1 cellular context compared by ENCODE assay signal in genomic region chr20:13259921-13260320, GRCh38.
A peak's percentile ranks its signal among the peaks of the same experiment; 100 is the strongest.
TF ChIP-seq lines count a peak whose summit lies in the region.

No MANE protein-coding gene starts in this region.

TF ChIP-seq in HepG2, 621 proteins besides CTCF, POLR2A, EP300 and RAD21 (continued from another document):
- TF ChIP-seq ATF4 (CRISPR knock-in tag; IDR thresholded peaks at IDR 0.05) (peak in 1 of 2 experiments; percentile 30; a peak in 1 of 4 replicates), POLR2AphosphoS2 (IDR thresholded peaks at IDR 0.05; ENCODE audit: low read depth, low read length) (no peak), ZNF3 (CRISPR knock-in tag; IDR thresholded peaks at IDR 0.05) (peak; percentile 86), TP53 (CRISPR knock-in tag; conservative IDR thresholded peaks at IDR 0.05) (no peak)
- TF ChIP-seq, protein P1, sequence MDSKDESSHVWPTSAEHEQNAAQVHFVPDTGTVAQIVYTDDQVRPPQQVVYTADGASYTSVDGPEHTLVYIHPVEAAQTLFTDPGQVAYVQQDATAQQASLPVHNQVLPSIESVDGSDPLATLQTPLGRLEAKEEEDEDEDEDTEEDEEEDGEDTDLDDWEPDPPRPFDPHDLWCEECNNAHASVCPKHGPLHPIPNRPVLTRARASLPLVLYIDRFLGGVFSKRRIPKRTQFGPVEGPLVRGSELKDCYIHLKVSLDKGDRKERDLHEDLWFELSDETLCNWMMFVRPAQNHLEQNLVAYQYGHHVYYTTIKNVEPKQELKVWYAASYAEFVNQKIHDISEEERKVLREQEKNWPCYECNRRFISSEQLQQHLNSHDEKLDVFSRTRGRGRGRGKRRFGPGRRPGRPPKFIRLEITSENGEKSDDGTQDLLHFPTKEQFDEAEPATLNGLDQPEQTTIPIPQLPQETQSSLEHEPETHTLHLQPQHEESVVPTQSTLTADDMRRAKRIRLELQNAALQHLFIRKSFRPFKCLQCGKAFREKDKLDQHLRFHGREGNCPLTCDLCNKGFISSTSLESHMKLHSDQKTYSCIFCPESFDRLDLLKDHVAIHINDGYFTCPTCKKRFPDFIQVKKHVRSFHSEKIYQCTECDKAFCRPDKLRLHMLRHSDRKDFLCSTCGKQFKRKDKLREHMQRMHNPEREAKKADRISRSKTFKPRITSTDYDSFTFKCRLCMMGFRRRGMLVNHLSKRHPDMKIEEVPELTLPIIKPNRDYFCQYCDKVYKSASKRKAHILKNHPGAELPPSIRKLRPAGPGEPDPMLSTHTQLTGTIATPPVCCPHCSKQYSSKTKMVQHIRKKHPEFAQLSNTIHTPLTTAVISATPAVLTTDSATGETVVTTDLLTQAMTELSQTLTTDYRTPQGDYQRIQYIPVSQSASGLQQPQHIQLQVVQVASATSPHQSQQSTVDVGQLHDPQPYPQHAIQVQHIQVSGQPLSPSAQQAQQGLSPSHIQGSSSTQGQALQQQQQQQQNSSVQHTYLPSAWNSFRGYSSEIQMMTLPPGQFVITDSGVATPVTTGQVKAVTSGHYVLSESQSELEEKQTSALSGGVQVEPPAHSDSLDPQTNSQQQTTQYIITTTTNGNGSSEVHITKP (CRISPR knock-in tag; IDR thresholded peaks at IDR 0.05; ENCODE audit: low read depth) = no peak
